In genomic region chr12:23014749-23015148, GRCh38 we compare ENCODE assay signal across 13 cellular contexts.
"Had no signal": no experiment of that assay in that cellular context is flagged by ENCODE, and none has a peak within 500 bp of the region (broad histone marks: within the 10 kb centered on the region; RNA-seq: fewer than 3 reads in every experiment).

No MANE protein-coding gene starts in this region.

- H3K4me1 ChIP-seq: lower lobe of right lung, right atrium auricular region, transverse colon had no signal

- H3K9me3 ChIP-seq: lower lobe of right lung, neutrophil, right atrium auricular region, transverse colon had no signal

- H3K36me3 ChIP-seq: lower lobe of right lung, neutrophil, right atrium auricular region, transverse colon had no signal

- H3K27ac ChIP-seq: lower lobe of right lung, neutrophil, right atrium auricular region, transverse colon had no signal

- H3K27me3 ChIP-seq: neutrophil, right atrium auricular region, transverse colon had no signal

- DNase-seq: activated naive CD4-positive, alpha-beta T cell treated with anti-CD3 and anti-CD28 coated beads, Interleukin-2, amount 50 U/mL, for 16 hours; activated T-cell treated with anti-CD3 and anti-CD28 coated beads, Interleukin-2, amount 50 U/mL, for 1 hour; cerebellar nuclear complex; hypothalamus; lower lobe of right lung; naive thymus-derived CD4-positive, alpha-beta T cell; posterior cingulate gyrus; stimulated activated CD4-positive, alpha-beta T cell treated with anti-CD3 and anti-CD28 coated beads, Interleukin-1b, Interleukin-23, amount 100 ng/mL, for 48 hours; stimulated activated naive CD4-positive, alpha-beta T cell; substantia nigra; transverse colon had no signal

- H3K4me3 ChIP-seq: lower lobe of right lung, right atrium auricular region, transverse colon had no signal
